Comparison of ENCODE assay signal across 8 cellular contexts in genomic region chr20:10673176-10673830, GRCh38. TPM values are rescaled to one million over a fixed set of nuclear protein-coding genes. Genes with fewer than 3 reads are reported as not detected.
DNase-seq lines count a peak whose midpoint lies in the region; ATAC-seq and TF ChIP-seq lines count a peak whose summit lies in the region.

No MANE protein-coding gene starts in this region.

- intact Hi-C loops in dendritic cell treated with granulocyte-macrophage colony-stimulating factor and Interleukin-4, amounts not matched to agents 40 ng/mL and 50 ng/mL, for 4 days (cut with micrococcal nuclease): loop anchor here (10.0 kb wide), 2 partner anchors 421 to 699 kb away; no protein-coding TSS in a partner anchor
- intact Hi-C loops in right lobe of liver (cut with DNase I): no loop called here

- H2BK15ac ChIP-seq in H9 (ENCODE audit: low read depth, low read length): no peak overlapping the region

- H4K8ac ChIP-seq in H9 (replicated peaks; ENCODE audit: insufficient read length, low read depth, low read length): no peak overlapping the region

- TF ChIP-seq POLR2A in right lobe of liver (IDR thresholded peaks at IDR 0.05): no peak

- ATAC-seq in right lobe of liver (peak; percentile 10 to 40 (median 31)), HG03521 (IDR thresholded peaks at IDR 0.05; ENCODE audit: unreplicated experiment) (no peak)

- peak overlapping the region; percentile 78 for H3K4me3 ChIP-seq in BE2C (ENCODE audit: low read depth, low read length)
- peak overlapping the region; percentile 72 for H3K4me3 ChIP-seq in SJCRH30
- peak overlapping the region; percentile 69 to 83 (median 74) for H3K4me3 ChIP-seq in right lobe of liver

- H2AK5ac ChIP-seq in H9 (ENCODE audit: insufficient read length, low read length): no peak overlapping the region

- no peak overlapping the region for H2BK12ac ChIP-seq in H9 (ENCODE audit: insufficient read length, low read depth, low read length)

- H3K27me3 ChIP-seq in BE2C: peaks cover 60% of the 10 kb centered on the region
- H3K27me3 ChIP-seq in H9 (ENCODE audit: insufficient read depth, low read length): no peaks in the 10 kb centered on the region
- H3K27me3 ChIP-seq in SJCRH30: no peaks in the 10 kb centered on the region
- no peaks in the 10 kb centered on the region for H3K27me3 ChIP-seq in right lobe of liver

- H2BK120ac ChIP-seq in H9 (ENCODE audit: low read depth, low read length, poor library complexity, severe bottlenecking): no peak overlapping the region

- peak overlapping the region; percentile 38 for H3K14ac ChIP-seq in H9 (ENCODE audit: insufficient read depth, low read length)

- no peak overlapping the region for H4K91ac ChIP-seq in H9 (ENCODE audit: insufficient read length, low read depth, low read length)

- peak; percentile 34 for DNase-seq in BE2C
- peak; percentile 67 for DNase-seq in H9
- peak; percentile 30 to 62 for DNase-seq in SJCRH30
- peak; percentile 53 to 63 (median 55) for DNase-seq in right lobe of liver
- DNase-seq in activated CD4-positive, CD25-positive, alpha-beta regulatory T cell treated with anti-CD3 and anti-CD28 coated beads, Interleukin-2, amount 50 U/mL, for 72 hours: no peak

- H3K36me3 ChIP-seq in BE2C: no peaks in the 10 kb centered on the region
- no peaks in the 10 kb centered on the region for H3K36me3 ChIP-seq in SJCRH30
- no peaks in the 10 kb centered on the region for H3K36me3 ChIP-seq in right lobe of liver

- no peak overlapping the region for H2AFZ ChIP-seq in H9 (ENCODE audit: low read length)

- no peak overlapping the region for H3K27ac ChIP-seq in H9 (ENCODE audit: insufficient read length, low read depth, low read length)
- H3K27ac ChIP-seq in SJCRH30: no peak overlapping the region
- H3K27ac ChIP-seq in right lobe of liver: peak overlapping the region; percentile 74 to 96 (median 86)
- peak overlapping the region; percentile 50 for H3K27ac ChIP-seq in temporal lobe (ENCODE audit: low read depth, low read length)

- H3K4me1 ChIP-seq in BE2C: peaks cover 7% of the 10 kb centered on the region; the same call in 1 of the 2 replicates
- H3K4me1 ChIP-seq in H9 (ENCODE audit: insufficient read depth, low read length): peaks cover 10% of the 10 kb centered on the region
- H3K4me1 ChIP-seq in SJCRH30: 0 out of 2 replicates have a peak, but pooled peaks cover 5% of the 10 kb centered on the region
- H3K4me1 ChIP-seq in right lobe of liver: no peaks in the 10 kb centered on the region

- no peaks in the 10 kb centered on the region for H3K9me3 Mint-ChIP-seq in H9
- no peaks in the 10 kb centered on the region for H3K9me3 Mint-ChIP-seq in dendritic cell treated with granulocyte-macrophage colony-stimulating factor and Interleukin-4, amounts not matched to agents 40 ng/mL and 50 ng/mL, for 4 days

- H3K79me2 ChIP-seq in H9 (ENCODE audit: insufficient read depth, low read length): peaks cover 5% of the 10 kb centered on the region; the same call in 1 of the 2 replicates

- no peaks in the 10 kb centered on the region for H3K79me1 ChIP-seq in H9 (ENCODE audit: insufficient read depth, low read depth, low read length, poor library complexity, severe bottlenecking)

- peaks cover 42 to 45% of the 10 kb centered on the region in 2 experiments for H3K4me1 Mint-ChIP-seq in H9
- H3K4me1 Mint-ChIP-seq in dendritic cell treated with granulocyte-macrophage colony-stimulating factor and Interleukin-4, amounts not matched to agents 40 ng/mL and 50 ng/mL, for 4 days (ENCODE audit: low read depth): peaks cover 42% of the 10 kb centered on the region

- H3K27ac Mint-ChIP-seq in H9: peak overlapping the region; percentile 94 to 98 (median 96)
- H3K27ac Mint-ChIP-seq in dendritic cell treated with granulocyte-macrophage colony-stimulating factor and Interleukin-4, amounts not matched to agents 40 ng/mL and 50 ng/mL, for 4 days: peak overlapping the region; percentile 98

- H4K5ac ChIP-seq in H9 (ENCODE audit: insufficient read length, low read depth, low read length): no peak overlapping the region

- H3K4me3 Mint-ChIP-seq in H9: peak overlapping the region; percentile 85 to 95
- peak overlapping the region; percentile 100 for H3K4me3 Mint-ChIP-seq in dendritic cell treated with granulocyte-macrophage colony-stimulating factor and Interleukin-4, amounts not matched to agents 40 ng/mL and 50 ng/mL, for 4 days

- no peak overlapping the region for H3K56ac ChIP-seq in H9 (ENCODE audit: insufficient read length, low read depth, low read length)

- H2BK5ac ChIP-seq in H9 (ENCODE audit: insufficient read length, low read length): no peak overlapping the region

- no CpG with 5 or more reads among the region's 73 CpGs for WGBS in H9 (ENCODE audit: extremely low coverage, insufficient read length, low lambda C conversion rate)
- 2% methylated on average over 19 of the region's 73 CpGs for whole genome bisulfite sequencing in right lobe of liver (ENCODE audit: insufficient coverage, low coverage, low lambda C conversion rate, missing lambda C conversion rate)

- no peak overlapping the region for H3K4ac ChIP-seq in H9 (ENCODE audit: low read depth, low read length)

- H3K4me2 ChIP-seq in H9 (ENCODE audit: insufficient read depth, insufficient read length, low read length): peak overlapping the region; percentile 74

- TF ChIP-seq CTCF in BE2C (IDR thresholded peaks at IDR 0.05; ENCODE audit: low read depth, low read length) (no peak), H9 (conservative IDR thresholded peaks at IDR 0.05) (no peak), right lobe of liver (IDR thresholded peaks at IDR 0.05) (no peak)

- H3K27me3 Mint-ChIP-seq in H9 (ENCODE audit: low read depth): no peaks in the 10 kb centered on the region; the same call in 1 of the 2 replicates
- peaks cover 20% of the 10 kb centered on the region for H3K27me3 Mint-ChIP-seq in dendritic cell treated with granulocyte-macrophage colony-stimulating factor and Interleukin-4, amounts not matched to agents 40 ng/mL and 50 ng/mL, for 4 days

- no peak overlapping the region for H3K23ac ChIP-seq in H9 (ENCODE audit: insufficient read length, low read depth, low read length)

- peak overlapping the region; percentile 46 for H3K9ac ChIP-seq in H9 (ENCODE audit: extremely low read depth, insufficient read length, low read length)

- no peak overlapping the region for H3T11ph ChIP-seq in H9 (ENCODE audit: low read length)

- H3K36me3 Mint-ChIP-seq in H9 (ENCODE audit: insufficient read depth in 1 of 3, low read depth in 3 of 3): peaks cover 5 to 23% (median 7%) of the 10 kb centered on the region in 3 experiments; a peak in 6 of 7 replicates
- peaks cover 56% of the 10 kb centered on the region for H3K36me3 Mint-ChIP-seq in dendritic cell treated with granulocyte-macrophage colony-stimulating factor and Interleukin-4, amounts not matched to agents 40 ng/mL and 50 ng/mL, for 4 days (ENCODE audit: low read depth)

- no peaks in the 10 kb centered on the region for H3K9me3 ChIP-seq in BE2C
- no peaks in the 10 kb centered on the region for H3K9me3 ChIP-seq in H9 (ENCODE audit: control insufficient read depth, low read depth, low read length)
- no peaks in the 10 kb centered on the region for H3K9me3 ChIP-seq in SJCRH30 (replicated peaks)
- no peaks in the 10 kb centered on the region for H3K9me3 ChIP-seq in right lobe of liver

- H2BK20ac ChIP-seq in H9 (ENCODE audit: low read depth, low read length, poor library complexity, severe bottlenecking): no peak overlapping the region

- no peaks in the 10 kb centered on the region for H4K20me1 ChIP-seq in H9 (ENCODE audit: control insufficient read depth, insufficient read depth, insufficient read length)

- no peak overlapping the region for H3K18ac ChIP-seq in H9 (ENCODE audit: insufficient read length, low read depth, low read length)

- peaks cover 23% of the 10 kb centered on the region for H3K23me2 ChIP-seq in H9 (ENCODE audit: insufficient read length, low read depth, low read length, poor library complexity, severe bottlenecking)

RNA-seq across cellular contexts. Expression of gene JAG1, which starts 0.5 kb away (rescaled TPM):
- polyA plus RNA-seq in BE2C (2012; ENCODE audit: insufficient read depth, insufficient read length, low read depth): 0.25 TPM
- total RNA-seq in H9 (2021) (54.0 and 58.1 TPM in 2 replicates), right lobe of liver (1 to 10 TPM; 3.1 to 8.5 (median 6.7) TPM), temporal lobe (16.0 TPM)
- total RNA-seq in SJCRH30 (2014; rRNA removed; shearing (Covaris generic)): 8.8 TPM in 2 replicates

Comparison
In these comparisons a context has a peak if more than half of its experiments do, and no peak if none do; other contexts are left out.
1. H3K27ac ChIP-seq: peak in right lobe of liver (3 of 3) and temporal lobe (single experiment); none in H9 (single experiment) and SJCRH30 (single experiment).
2. Peak in every context shown above with its lines, with median percentiles within 50 percentile points of each other: H3K4me3 ChIP-seq.